2 cellular contexts compared by ENCODE assay signal in the genomic region with DNA sequence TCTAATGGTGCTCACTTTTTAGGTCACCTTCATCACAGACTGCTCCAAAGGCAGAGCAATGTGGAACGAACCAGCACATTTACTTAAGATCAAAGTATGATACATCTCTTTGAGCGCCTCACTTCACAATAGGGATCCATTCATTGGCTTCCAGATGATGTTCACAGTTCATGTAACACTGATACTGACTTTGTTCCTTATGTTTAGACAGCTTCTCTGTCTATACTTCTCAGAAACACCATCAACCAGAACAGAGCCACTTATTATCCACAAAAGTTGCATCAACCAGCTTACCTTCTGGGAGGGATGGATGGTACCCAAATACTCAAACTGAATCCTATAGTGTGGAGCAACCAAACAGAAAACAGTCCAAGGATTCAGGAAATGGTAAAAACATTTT.
TF ChIP-seq lines count a peak whose summit lies in the region.

No MANE protein-coding gene starts in this region.

TF ChIP-seq in HepG2, 621 proteins besides CTCF, POLR2A, EP300 and RAD21 (continues in another document):
- no peak for TF ChIP-seq HOXA5 (CRISPR knock-in tag; IDR thresholded peaks at IDR 0.05)
- peak; percentile 38; the same call in 1 of the 2 replicates for TF ChIP-seq PAXIP1 (CRISPR knock-in tag; conservative IDR thresholded peaks at IDR 0.05)
- TF ChIP-seq ZNF503 (CRISPR knock-in tag; IDR thresholded peaks at IDR 0.05): no peak
- TF ChIP-seq USF2 (IDR thresholded peaks at IDR 0.05; ENCODE audit: low read depth, low read length): no peak
- no peak for TF ChIP-seq USF2 (CRISPR knock-in tag; IDR thresholded peaks at IDR 0.05; ENCODE audit: borderline replicate concordance)
- 0 out of 2 replicates have a peak, but pooled peaks have one; percentile 16 for TF ChIP-seq ZNF331 (CRISPR knock-in tag; IDR thresholded peaks at IDR 0.05)
- peak; percentile 73 for TF ChIP-seq ZNF12 (CRISPR knock-in tag; IDR thresholded peaks at IDR 0.05)
- TF ChIP-seq ASH2L (IDR thresholded peaks at IDR 0.05; ENCODE audit: insufficient read length, low read depth, low read length): peak; percentile 20
- TF ChIP-seq SOX5 (CRISPR knock-in tag; IDR thresholded peaks at IDR 0.05; ENCODE audit: borderline replicate concordance): peak; percentile 81
- no peak for TF ChIP-seq NFRKB (IDR thresholded peaks at IDR 0.05)
- peak; percentile 30; the same call in 1 of the 2 replicates for TF ChIP-seq HDAC1 (CRISPR knock-in tag; IDR thresholded peaks at IDR 0.05)
- TF ChIP-seq, protein P1, sequence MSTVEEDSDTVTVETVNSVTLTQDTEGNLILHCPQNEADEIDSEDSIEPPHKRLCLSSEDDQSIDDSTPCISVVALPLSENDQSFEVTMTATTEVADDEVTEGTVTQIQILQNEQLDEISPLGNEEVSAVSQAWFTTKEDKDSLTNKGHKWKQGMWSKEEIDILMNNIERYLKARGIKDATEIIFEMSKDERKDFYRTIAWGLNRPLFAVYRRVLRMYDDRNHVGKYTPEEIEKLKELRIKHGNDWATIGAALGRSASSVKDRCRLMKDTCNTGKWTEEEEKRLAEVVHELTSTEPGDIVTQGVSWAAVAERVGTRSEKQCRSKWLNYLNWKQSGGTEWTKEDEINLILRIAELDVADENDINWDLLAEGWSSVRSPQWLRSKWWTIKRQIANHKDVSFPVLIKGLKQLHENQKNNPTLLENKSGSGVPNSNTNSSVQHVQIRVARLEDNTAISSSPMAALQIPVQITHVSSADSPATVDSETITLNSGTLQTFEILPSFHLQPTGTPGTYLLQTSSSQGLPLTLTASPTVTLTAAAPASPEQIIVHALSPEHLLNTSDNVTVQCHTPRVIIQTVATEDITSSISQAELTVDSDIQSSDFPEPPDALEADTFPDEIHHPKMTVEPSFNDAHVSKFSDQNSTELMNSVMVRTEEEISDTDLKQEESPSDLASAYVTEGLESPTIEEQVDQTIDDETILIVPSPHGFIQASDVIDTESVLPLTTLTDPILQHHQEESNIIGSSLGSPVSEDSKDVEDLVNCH (CRISPR knock-in tag; IDR thresholded peaks at IDR 0.05): no peak
- peak; percentile 87 for TF ChIP-seq CEBPG (CRISPR knock-in tag; IDR thresholded peaks at IDR 0.05)
- TF ChIP-seq NCOA2 (CRISPR knock-in tag; IDR thresholded peaks at IDR 0.05): peak; percentile 62
- peak; percentile 70 for TF ChIP-seq HDAC2 (CRISPR knock-in tag; IDR thresholded peaks at IDR 0.05)
- TF ChIP-seq TEAD3 (CRISPR knock-in tag; optimal IDR thresholded peaks at IDR 0.05; ENCODE audit: borderline replicate concordance): peak; percentile 8
- no peak for TF ChIP-seq ZNF547 (CRISPR knock-in tag; IDR thresholded peaks at IDR 0.05)

TF ChIP-seq in H1, 55 proteins besides CTCF, POLR2A, EP300 and RAD21:
- TF ChIP-seq SP2 (IDR thresholded peaks at IDR 0.05; ENCODE audit: low read length) (no peak), TCF12 (IDR thresholded peaks at IDR 0.05; ENCODE audit: low read depth, low read length) (no peak), JUND (IDR thresholded peaks at IDR 0.05; ENCODE audit: low read length) (no peak), KDM1A (IDR thresholded peaks at IDR 0.05; ENCODE audit: borderline replicate concordance, low read length) (no peak), SIRT6 (IDR thresholded peaks at IDR 0.05; ENCODE audit: low read length) (no peak), MAX (IDR thresholded peaks at IDR 0.05) (no peak), CEBPB (IDR thresholded peaks at IDR 0.05; ENCODE audit: low read depth, low read length) (no peak)
TF ChIP-seq in H1: peak in this region for 0.
